8 cellular contexts compared by ENCODE assay signal in genomic region chr17:39402279-39402889, GRCh38. TPM values are rescaled to one million over a fixed set of nuclear protein-coding genes. Genes with fewer than 3 reads are reported as not detected.
A peak's percentile ranks its signal among the peaks of the same experiment; 100 is the strongest.
DNase-seq lines count a peak whose midpoint lies in the region; ATAC-seq, FAIRE-seq and TF ChIP-seq lines count a peak whose summit lies in the region.

No MANE protein-coding gene starts in this region.

- H3K4me1 Mint-ChIP-seq in activated CD4-positive, alpha-beta T cell treated with anti-CD3 and anti-CD28 coated beads, Interleukin-2, amount 10 ng/mL, durations not matched to agents 24 days and 14 days, result peaks cover 35% of the 10 kb centered on the region

- ATAC-seq in HG03442 (IDR thresholded peaks at IDR 0.05; ENCODE audit: unreplicated experiment), result peak; percentile 44

- peak overlapping the region; percentile 77 for H3K27ac Mint-ChIP-seq in activated CD4-positive, alpha-beta T cell treated with anti-CD3 and anti-CD28 coated beads, Interleukin-2, amount 10 ng/mL, durations not matched to agents 24 days and 14 days

- H3K4me3 ChIP-seq in AG09309 (ENCODE audit: control insufficient read depth, low read depth, low read length) (peak overlapping the region; percentile 68), colonic mucosa (peak overlapping the region; percentile 99)

- H3K27ac ChIP-seq in colonic mucosa, result peak overlapping the region; percentile 92
- peak overlapping the region; percentile 83 for H3K27ac ChIP-seq in layer of hippocampus (ENCODE audit: low read depth, low read length)

- H3K36me3 Mint-ChIP-seq in activated CD4-positive, alpha-beta T cell treated with anti-CD3 and anti-CD28 coated beads, Interleukin-2, amount 10 ng/mL, durations not matched to agents 24 days and 14 days (ENCODE audit: low read depth), result peaks cover 13% of the 10 kb centered on the region

- H3K9me3 Mint-ChIP-seq in activated CD4-positive, alpha-beta T cell treated with anti-CD3 and anti-CD28 coated beads, Interleukin-2, amount 10 ng/mL, durations not matched to agents 24 days and 14 days, result no peaks in the 10 kb centered on the region

- intact Hi-C loops in activated CD4-positive, alpha-beta T cell treated with anti-CD3 and anti-CD28 coated beads, Interleukin-2, amount 10 ng/mL, durations not matched to agents 24 days and 14 days (cut with micrococcal nuclease), result loop anchor here (5.0 to 10.0 kb wide), 2 partner anchors 198 to 550 kb away; partner anchors contain the start of genes RPL19 and RPL23
- intact Hi-C loops in colonic mucosa (cut with DNase I), result no loop called here

- no peaks in the 10 kb centered on the region for H3K27me3 ChIP-seq in colonic mucosa
- no peaks in the 10 kb centered on the region for H3K27me3 ChIP-seq in layer of hippocampus (ENCODE audit: control insufficient read depth, insufficient read depth, low read length)

- H3K4me1 ChIP-seq in colonic mucosa, result peaks cover 5% of the 10 kb centered on the region

- FAIRE-seq in GM19239 (lab: Jason Lieb, UNC), result peak; percentile 98

- peak overlapping the region; percentile 93 for H3K4me3 Mint-ChIP-seq in activated CD4-positive, alpha-beta T cell treated with anti-CD3 and anti-CD28 coated beads, Interleukin-2, amount 10 ng/mL, durations not matched to agents 24 days and 14 days

- peak; percentile 63 for DNase-seq in AG09309 (ENCODE audit: low read depth)
- peak; percentile 92 for DNase-seq in GM19239 (ENCODE audit: insufficient read length, low spot score)
- peak; percentile 91 to 96 for DNase-seq in NCI-H524 (lab: John Stamatoyannopoulos, UW)
- DNase-seq in activated CD4-positive, alpha-beta T cell treated with anti-CD3 and anti-CD28 coated beads, Interleukin-2, amount 10 ng/mL, durations not matched to agents 24 days and 14 days, result peak; percentile 96
- DNase-seq in colonic mucosa, result peak; percentile 96
- peak; percentile 86 to 89 for DNase-seq in stimulated activated CD4-positive, alpha-beta T cell treated with anti-CD3 and anti-CD28 coated beads, Interleukin-15, amount 100 ng/mL, for 48 hours (ENCODE audit: low read depth in 2 of 2)

- H3K9me3 ChIP-seq in colonic mucosa, result no peaks in the 10 kb centered on the region

- H3K27me3 Mint-ChIP-seq in activated CD4-positive, alpha-beta T cell treated with anti-CD3 and anti-CD28 coated beads, Interleukin-2, amount 10 ng/mL, durations not matched to agents 24 days and 14 days, result no peaks in the 10 kb centered on the region

- no peaks in the 10 kb centered on the region for H3K36me3 ChIP-seq in colonic mucosa

- TF ChIP-seq CTCF in AG09309 (IDR thresholded peaks at IDR 0.05; ENCODE audit: control insufficient read depth, insufficient read depth, low read depth, low read length, missing control alignments) (no peak), colonic mucosa (IDR thresholded peaks at IDR 0.05) (no peak)

- H3K9ac ChIP-seq in colonic mucosa (ENCODE audit: low read depth in 2 of 2, low read length in 2 of 2), result peak overlapping the region; percentile 89 to 92

RNA-seq across cellular contexts. Expression of gene FBXL20, which starts 1.0 kb away (rescaled TPM):
- 20.8 and 21.8 TPM in 2 replicates for total RNA-seq in activated CD4-positive, alpha-beta T cell treated with anti-CD3 and anti-CD28 coated beads, Interleukin-2, amount 10 ng/mL, durations not matched to agents 24 days and 14 days
- total RNA-seq in colonic mucosa, result 10 to 100 TPM; 12.5 to 22.2 TPM

RNA-seq across cellular contexts. Expression of gene MED1, which starts 48.7 kb away (rescaled TPM):
- total RNA-seq in activated CD4-positive, alpha-beta T cell treated with anti-CD3 and anti-CD28 coated beads, Interleukin-2, amount 10 ng/mL, durations not matched to agents 24 days and 14 days, result 70.9 and 73.0 TPM in 2 replicates
- 10 to 100 TPM; 29.1 to 31.2 TPM for total RNA-seq in colonic mucosa

RNA-seq across cellular contexts. Expression of gene CDK12, which starts 58.9 kb away (rescaled TPM):
- 89.1 and 90.4 TPM in 2 replicates for total RNA-seq in activated CD4-positive, alpha-beta T cell treated with anti-CD3 and anti-CD28 coated beads, Interleukin-2, amount 10 ng/mL, durations not matched to agents 24 days and 14 days
- 10 to 100 TPM; 40.1 to 55.3 TPM for total RNA-seq in colonic mucosa

Comparison
In these comparisons a context has a peak if more than half of its experiments do, and no peak if none do; other contexts are left out.
1. Peak in every context shown above with its lines: DNase-seq, ATAC-seq, H3K4me3 ChIP-seq and H3K27ac ChIP-seq.